In genomic region chr3:51742978-51743377, GRCh38 we compare ENCODE assay signal across 14 cellular contexts. TPM values are rescaled to one million over a fixed set of nuclear protein-coding genes. Genes with fewer than 3 reads are reported as not detected.
"Had no signal": no experiment of that assay in that cellular context is flagged by ENCODE, and none has a peak within 500 bp of the region (broad histone marks: within the 10 kb centered on the region; RNA-seq: fewer than 3 reads in every experiment).

No MANE protein-coding gene starts in this region.

RNA-seq across cellular contexts. Expression of gene IQCF6, which starts 36.1 kb away (rescaled TPM):
- total RNA-seq: activated CD4-positive, alpha-beta T cell treated with anti-CD3 and anti-CD28 coated beads, Interleukin-2, amount 10 ng/mL, durations not matched to agents 7 days and 5 days; activated naive CD8-positive, alpha-beta T cell treated with anti-CD3 and anti-CD28 coated beads, Interleukin-2, amount 10 ng/mL, durations not matched to agents 7 days and 5 days; activated T-helper 1 cell treated with anti-CD3 and anti-CD28 coated beads, Interleukin-12 subunit alpha, Interleukin-12 subunit beta, Interleukin-2, Interleukin-4 antibody, amounts not matched to agents 30 ng/mL and 10 ng/mL and 1 ng/mL, durations not matched to agents 14 hours and 24 hours and 36 hours; esophagus squamous epithelium; fibroblast of villous mesenchyme; kidney epithelial cell; left ventricle myocardium inferior; mucosa of descending colon; naive thymus-derived CD4-positive, alpha-beta T cell; pancreas; sigmoid colon; spleen; stomach; upper lobe of left lung had no signal

RNA-seq across cellular contexts. Expression of gene GRM2, which starts 36.1 kb away (rescaled TPM):
- total RNA-seq: fibroblast of villous mesenchyme, kidney epithelial cell had no signal
